18 cellular contexts compared by ENCODE assay signal in the genomic region with DNA sequence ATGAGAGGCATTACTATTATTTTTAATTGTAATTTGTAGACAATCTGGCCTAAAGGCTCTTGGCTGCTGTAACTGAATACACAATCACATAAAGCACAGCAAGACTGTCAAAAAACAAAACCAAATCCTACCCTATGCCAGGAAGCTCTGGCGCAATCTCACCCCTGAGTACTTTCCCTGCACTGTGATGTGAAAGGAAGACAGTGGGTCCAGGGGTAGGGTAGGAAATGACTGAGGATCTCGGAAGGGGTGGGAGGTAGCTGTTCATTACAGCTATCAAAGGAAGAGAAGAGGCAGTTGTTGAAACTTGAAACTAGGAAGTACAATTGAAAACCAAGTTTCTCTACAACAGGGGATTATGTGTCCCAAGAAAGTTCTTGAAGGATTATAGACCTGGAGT.
A peak's percentile ranks its signal among the peaks of the same experiment; 100 is the strongest.
DNase-seq lines count a peak whose midpoint lies in the region; ATAC-seq and TF ChIP-seq lines count a peak whose summit lies in the region.
"Had no signal": no experiment of that assay in that cellular context is flagged by ENCODE, and none has a peak within 500 bp of the region (broad histone marks: within the 10 kb centered on the region; RNA-seq: fewer than 3 reads in every experiment).

No MANE protein-coding gene starts in this region.

- H3K4me1 ChIP-seq in BLaER1 treated with 17β-estradiol and CSF1 and Interleukin-3, amounts not matched to agents 10 nM and 100 nM: peaks cover 0 to 27% (median 11%) of the 10 kb centered on the region in 10 experiments; a peak in 11 of 20 replicates
- H3K4me1 ChIP-seq: BLaER1, HAP-1 had no signal

- TF ChIP-seq CTCF in nephron progenitor cell (IDR thresholded peaks at IDR 0.05) (no peak), WERI-Rb-1 (IDR thresholded peaks at IDR 0.05; ENCODE audit: low read depth, low read length) (no peak)

- no peaks in the 10 kb centered on the region for H3K9me3 ChIP-seq in BLaER1 treated with 17β-estradiol and CSF1 and Interleukin-3, amounts not matched to agents 10 nM and 100 nM (replicated peaks in 1 of 11)
- H3K9me3 ChIP-seq in WERI-Rb-1 (ENCODE audit: severe bottlenecking): no peaks in the 10 kb centered on the region
- H3K9me3 ChIP-seq: BLaER1, HAP-1 had no signal

- DNase-seq in D341Med (ENCODE audit: low spot score) (peak; percentile 3), nephron progenitor cell (no peak), WERI-Rb-1 (no peak), AG08396 (ENCODE audit: low spot score) (no peak)
- no peak for DNase-seq in activated CD4-positive, CD25-positive, alpha-beta regulatory T cell treated with anti-CD3 and anti-CD28 coated beads, Interleukin-2, amount 50 U/mL, for 72 hours
- DNase-seq: CD4-positive, alpha-beta T cell; CD8-positive, alpha-beta memory T cell; DMS53; DMS79 treated with DMSO at 0.1 percent for 48 hours; GF-D8; GOT3; HFFc6 had no signal

- H3K27ac ChIP-seq in BLaER1 treated with 17β-estradiol and CSF1 and Interleukin-3, amounts not matched to agents 10 nM and 100 nM: peak overlapping the region in 5 of 11 experiments; percentile 3 to 59 (median 33); a peak in 5 of 22 replicates
- H3K27ac ChIP-seq in WERI-Rb-1: no peak overlapping the region
- H3K27ac ChIP-seq: BLaER1 had no signal

- no peaks in the 10 kb centered on the region for H3K9me3 Mint-ChIP-seq in nephron progenitor cell
- H3K9me3 Mint-ChIP-seq: CD4-positive, alpha-beta T cell; CD8-positive, alpha-beta memory T cell; HFFc6 had no signal

- H3K27ac Mint-ChIP-seq in nephron progenitor cell: peak overlapping the region; percentile 86
- H3K27ac Mint-ChIP-seq: B cell; CD14-positive monocyte; CD4-positive, alpha-beta T cell; CD8-positive, alpha-beta memory T cell; HFFc6 had no signal

- peak; percentile 40 for ATAC-seq in esophagus mucosa

- no peaks in the 10 kb centered on the region for H3K27me3 ChIP-seq in BLaER1 treated with 17β-estradiol and CSF1 and Interleukin-3, amounts not matched to agents 10 nM and 100 nM
- no peaks in the 10 kb centered on the region for H3K27me3 ChIP-seq in WERI-Rb-1 (ENCODE audit: insufficient read depth, low read depth, severe bottlenecking)
- H3K27me3 ChIP-seq: BLaER1 had no signal

- H4K20me1 ChIP-seq in BLaER1 treated with 17β-estradiol and CSF1 and Interleukin-3, amounts not matched to agents 10 nM and 100 nM: no peaks in the 10 kb centered on the region
- H4K20me1 ChIP-seq: BLaER1 had no signal

- H3K4me3 Mint-ChIP-seq in nephron progenitor cell: no peak overlapping the region
- H3K4me3 Mint-ChIP-seq: B cell; CD14-positive monocyte; CD4-positive, alpha-beta T cell; CD8-positive, alpha-beta memory T cell; HFFc6 had no signal

- H3K36me3 Mint-ChIP-seq in nephron progenitor cell (ENCODE audit: low read depth): no peaks in the 10 kb centered on the region
- H3K36me3 Mint-ChIP-seq: CD14-positive monocyte; CD8-positive, alpha-beta memory T cell had no signal

- H3K9ac ChIP-seq in BLaER1 treated with 17β-estradiol and CSF1 and Interleukin-3, amounts not matched to agents 10 nM and 100 nM: peak overlapping the region in 1 of 11 experiments; percentile 28; a peak in 2 of 22 replicates
- H3K9ac ChIP-seq: BLaER1 had no signal

- H3K4me1 Mint-ChIP-seq in nephron progenitor cell: peaks cover 86% of the 10 kb centered on the region
- H3K4me1 Mint-ChIP-seq: B cell; CD8-positive, alpha-beta memory T cell had no signal

- peaks cover 14% of the 10 kb centered on the region for H3K27me3 Mint-ChIP-seq in nephron progenitor cell (ENCODE audit: low read depth, poor library complexity)

- no peaks in the 10 kb centered on the region for H3K36me3 ChIP-seq in BLaER1 treated with 17β-estradiol and CSF1 and Interleukin-3, amounts not matched to agents 10 nM and 100 nM
- peaks cover 25% of the 10 kb centered on the region for H3K36me3 ChIP-seq in WERI-Rb-1
- H3K36me3 ChIP-seq: BLaER1, HAP-1 had no signal

- H3K4me3 ChIP-seq in BLaER1 treated with 17β-estradiol and CSF1 and Interleukin-3, amounts not matched to agents 10 nM and 100 nM: no peak overlapping the region
- no peak overlapping the region for H3K4me3 ChIP-seq in WERI-Rb-1 (ENCODE audit: low read depth, low read length)
- H3K4me3 ChIP-seq: BLaER1, HAP-1 had no signal

- H3K4me2 ChIP-seq in BLaER1 treated with 17β-estradiol and CSF1 and Interleukin-3, amounts not matched to agents 10 nM and 100 nM: peak overlapping the region in 8 of 11 experiments; percentile 1 to 66 (median 41); a peak in 14 of 22 replicates
- H3K4me2 ChIP-seq: BLaER1 had no signal
